1 cellular context compared by ENCODE assay signal in the genomic region with DNA sequence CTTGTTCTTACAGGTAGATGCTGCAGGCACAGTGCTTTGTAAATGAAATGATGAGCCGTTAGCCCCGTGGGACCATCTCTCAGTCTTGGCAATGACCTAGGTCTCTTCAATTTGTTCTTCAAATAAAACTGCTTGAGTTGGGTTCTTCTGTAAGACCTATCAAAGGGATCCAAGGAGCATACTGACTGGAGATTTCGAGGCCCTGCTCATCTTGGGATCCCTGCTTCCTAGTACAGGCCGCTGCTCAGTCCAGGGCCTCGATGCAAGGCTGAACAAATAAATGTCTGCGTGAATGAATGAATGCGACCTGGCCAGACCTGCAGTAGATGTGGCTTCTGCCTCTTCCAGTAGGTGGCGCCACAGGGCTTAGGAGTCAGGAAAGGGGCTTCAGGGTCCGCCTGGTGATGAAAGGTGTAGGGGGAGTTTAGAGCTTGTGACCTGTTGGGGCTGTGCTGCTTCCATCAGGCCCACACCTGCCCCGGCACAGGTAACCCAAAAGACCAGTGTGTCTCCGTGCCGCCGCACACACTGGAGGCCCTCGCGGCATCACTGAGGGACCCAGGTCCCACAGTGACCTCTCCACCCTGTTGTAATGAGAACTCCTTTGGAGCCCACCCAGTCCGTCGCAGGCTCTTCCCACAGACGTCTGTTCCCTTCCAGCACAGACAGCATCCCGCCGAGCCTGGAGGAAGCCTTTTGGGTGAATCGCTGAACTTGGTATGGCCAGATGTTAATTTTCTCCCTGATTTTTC.
TF ChIP-seq lines count a peak whose summit lies in the region.

No MANE protein-coding gene starts in this region.

TF ChIP-seq in WTC11, 78 proteins besides CTCF, POLR2A, EP300 and RAD21 (continued from another document):
- TF ChIP-seq, protein P1, sequence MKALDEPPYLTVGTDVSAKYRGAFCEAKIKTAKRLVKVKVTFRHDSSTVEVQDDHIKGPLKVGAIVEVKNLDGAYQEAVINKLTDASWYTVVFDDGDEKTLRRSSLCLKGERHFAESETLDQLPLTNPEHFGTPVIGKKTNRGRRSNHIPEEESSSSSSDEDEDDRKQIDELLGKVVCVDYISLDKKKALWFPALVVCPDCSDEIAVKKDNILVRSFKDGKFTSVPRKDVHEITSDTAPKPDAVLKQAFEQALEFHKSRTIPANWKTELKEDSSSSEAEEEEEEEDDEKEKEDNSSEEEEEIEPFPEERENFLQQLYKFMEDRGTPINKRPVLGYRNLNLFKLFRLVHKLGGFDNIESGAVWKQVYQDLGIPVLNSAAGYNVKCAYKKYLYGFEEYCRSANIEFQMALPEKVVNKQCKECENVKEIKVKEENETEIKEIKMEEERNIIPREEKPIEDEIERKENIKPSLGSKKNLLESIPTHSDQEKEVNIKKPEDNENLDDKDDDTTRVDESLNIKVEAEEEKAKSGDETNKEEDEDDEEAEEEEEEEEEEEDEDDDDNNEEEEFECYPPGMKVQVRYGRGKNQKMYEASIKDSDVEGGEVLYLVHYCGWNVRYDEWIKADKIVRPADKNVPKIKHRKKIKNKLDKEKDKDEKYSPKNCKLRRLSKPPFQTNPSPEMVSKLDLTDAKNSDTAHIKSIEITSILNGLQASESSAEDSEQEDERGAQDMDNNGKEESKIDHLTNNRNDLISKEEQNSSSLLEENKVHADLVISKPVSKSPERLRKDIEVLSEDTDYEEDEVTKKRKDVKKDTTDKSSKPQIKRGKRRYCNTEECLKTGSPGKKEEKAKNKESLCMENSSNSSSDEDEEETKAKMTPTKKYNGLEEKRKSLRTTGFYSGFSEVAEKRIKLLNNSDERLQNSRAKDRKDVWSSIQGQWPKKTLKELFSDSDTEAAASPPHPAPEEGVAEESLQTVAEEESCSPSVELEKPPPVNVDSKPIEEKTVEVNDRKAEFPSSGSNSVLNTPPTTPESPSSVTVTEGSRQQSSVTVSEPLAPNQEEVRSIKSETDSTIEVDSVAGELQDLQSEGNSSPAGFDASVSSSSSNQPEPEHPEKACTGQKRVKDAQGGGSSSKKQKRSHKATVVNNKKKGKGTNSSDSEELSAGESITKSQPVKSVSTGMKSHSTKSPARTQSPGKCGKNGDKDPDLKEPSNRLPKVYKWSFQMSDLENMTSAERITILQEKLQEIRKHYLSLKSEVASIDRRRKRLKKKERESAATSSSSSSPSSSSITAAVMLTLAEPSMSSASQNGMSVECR (CRISPR knock-in tag; IDR thresholded peaks at IDR 0.05; ENCODE audit: borderline replicate concordance): no peak
- TF ChIP-seq SMAD4 (CRISPR knock-in tag; IDR thresholded peaks at IDR 0.05): no peak
- TF ChIP-seq, protein P2, sequence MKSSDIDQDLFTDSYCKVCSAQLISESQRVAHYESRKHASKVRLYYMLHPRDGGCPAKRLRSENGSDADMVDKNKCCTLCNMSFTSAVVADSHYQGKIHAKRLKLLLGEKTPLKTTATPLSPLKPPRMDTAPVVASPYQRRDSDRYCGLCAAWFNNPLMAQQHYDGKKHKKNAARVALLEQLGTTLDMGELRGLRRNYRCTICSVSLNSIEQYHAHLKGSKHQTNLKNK (CRISPR knock-in tag; IDR thresholded peaks at IDR 0.05): no peak
- TF ChIP-seq, protein P3, sequence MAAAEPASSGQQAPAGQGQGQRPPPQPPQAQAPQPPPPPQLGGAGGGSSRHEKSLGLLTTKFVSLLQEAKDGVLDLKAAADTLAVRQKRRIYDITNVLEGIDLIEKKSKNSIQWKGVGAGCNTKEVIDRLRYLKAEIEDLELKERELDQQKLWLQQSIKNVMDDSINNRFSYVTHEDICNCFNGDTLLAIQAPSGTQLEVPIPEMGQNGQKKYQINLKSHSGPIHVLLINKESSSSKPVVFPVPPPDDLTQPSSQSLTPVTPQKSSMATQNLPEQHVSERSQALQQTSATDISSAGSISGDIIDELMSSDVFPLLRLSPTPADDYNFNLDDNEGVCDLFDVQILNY (CRISPR knock-in tag; IDR thresholded peaks at IDR 0.05): no peak
- peak; percentile 40; the same call in 1 of the 2 replicates for TF ChIP-seq ZBTB21 (CRISPR knock-in tag; IDR thresholded peaks at IDR 0.05; ENCODE audit: borderline replicate concordance)
- no peak for TF ChIP-seq NFE2L1 (CRISPR knock-in tag; IDR thresholded peaks at IDR 0.05)
- TF ChIP-seq, protein P4, sequence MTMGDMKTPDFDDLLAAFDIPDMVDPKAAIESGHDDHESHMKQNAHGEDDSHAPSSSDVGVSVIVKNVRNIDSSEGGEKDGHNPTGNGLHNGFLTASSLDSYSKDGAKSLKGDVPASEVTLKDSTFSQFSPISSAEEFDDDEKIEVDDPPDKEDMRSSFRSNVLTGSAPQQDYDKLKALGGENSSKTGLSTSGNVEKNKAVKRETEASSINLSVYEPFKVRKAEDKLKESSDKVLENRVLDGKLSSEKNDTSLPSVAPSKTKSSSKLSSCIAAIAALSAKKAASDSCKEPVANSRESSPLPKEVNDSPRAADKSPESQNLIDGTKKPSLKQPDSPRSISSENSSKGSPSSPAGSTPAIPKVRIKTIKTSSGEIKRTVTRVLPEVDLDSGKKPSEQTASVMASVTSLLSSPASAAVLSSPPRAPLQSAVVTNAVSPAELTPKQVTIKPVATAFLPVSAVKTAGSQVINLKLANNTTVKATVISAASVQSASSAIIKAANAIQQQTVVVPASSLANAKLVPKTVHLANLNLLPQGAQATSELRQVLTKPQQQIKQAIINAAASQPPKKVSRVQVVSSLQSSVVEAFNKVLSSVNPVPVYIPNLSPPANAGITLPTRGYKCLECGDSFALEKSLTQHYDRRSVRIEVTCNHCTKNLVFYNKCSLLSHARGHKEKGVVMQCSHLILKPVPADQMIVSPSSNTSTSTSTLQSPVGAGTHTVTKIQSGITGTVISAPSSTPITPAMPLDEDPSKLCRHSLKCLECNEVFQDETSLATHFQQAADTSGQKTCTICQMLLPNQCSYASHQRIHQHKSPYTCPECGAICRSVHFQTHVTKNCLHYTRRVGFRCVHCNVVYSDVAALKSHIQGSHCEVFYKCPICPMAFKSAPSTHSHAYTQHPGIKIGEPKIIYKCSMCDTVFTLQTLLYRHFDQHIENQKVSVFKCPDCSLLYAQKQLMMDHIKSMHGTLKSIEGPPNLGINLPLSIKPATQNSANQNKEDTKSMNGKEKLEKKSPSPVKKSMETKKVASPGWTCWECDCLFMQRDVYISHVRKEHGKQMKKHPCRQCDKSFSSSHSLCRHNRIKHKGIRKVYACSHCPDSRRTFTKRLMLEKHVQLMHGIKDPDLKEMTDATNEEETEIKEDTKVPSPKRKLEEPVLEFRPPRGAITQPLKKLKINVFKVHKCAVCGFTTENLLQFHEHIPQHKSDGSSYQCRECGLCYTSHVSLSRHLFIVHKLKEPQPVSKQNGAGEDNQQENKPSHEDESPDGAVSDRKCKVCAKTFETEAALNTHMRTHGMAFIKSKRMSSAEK (CRISPR knock-in tag; IDR thresholded peaks at IDR 0.05; ENCODE audit: borderline replicate concordance): no peak
- TF ChIP-seq, protein P5, sequence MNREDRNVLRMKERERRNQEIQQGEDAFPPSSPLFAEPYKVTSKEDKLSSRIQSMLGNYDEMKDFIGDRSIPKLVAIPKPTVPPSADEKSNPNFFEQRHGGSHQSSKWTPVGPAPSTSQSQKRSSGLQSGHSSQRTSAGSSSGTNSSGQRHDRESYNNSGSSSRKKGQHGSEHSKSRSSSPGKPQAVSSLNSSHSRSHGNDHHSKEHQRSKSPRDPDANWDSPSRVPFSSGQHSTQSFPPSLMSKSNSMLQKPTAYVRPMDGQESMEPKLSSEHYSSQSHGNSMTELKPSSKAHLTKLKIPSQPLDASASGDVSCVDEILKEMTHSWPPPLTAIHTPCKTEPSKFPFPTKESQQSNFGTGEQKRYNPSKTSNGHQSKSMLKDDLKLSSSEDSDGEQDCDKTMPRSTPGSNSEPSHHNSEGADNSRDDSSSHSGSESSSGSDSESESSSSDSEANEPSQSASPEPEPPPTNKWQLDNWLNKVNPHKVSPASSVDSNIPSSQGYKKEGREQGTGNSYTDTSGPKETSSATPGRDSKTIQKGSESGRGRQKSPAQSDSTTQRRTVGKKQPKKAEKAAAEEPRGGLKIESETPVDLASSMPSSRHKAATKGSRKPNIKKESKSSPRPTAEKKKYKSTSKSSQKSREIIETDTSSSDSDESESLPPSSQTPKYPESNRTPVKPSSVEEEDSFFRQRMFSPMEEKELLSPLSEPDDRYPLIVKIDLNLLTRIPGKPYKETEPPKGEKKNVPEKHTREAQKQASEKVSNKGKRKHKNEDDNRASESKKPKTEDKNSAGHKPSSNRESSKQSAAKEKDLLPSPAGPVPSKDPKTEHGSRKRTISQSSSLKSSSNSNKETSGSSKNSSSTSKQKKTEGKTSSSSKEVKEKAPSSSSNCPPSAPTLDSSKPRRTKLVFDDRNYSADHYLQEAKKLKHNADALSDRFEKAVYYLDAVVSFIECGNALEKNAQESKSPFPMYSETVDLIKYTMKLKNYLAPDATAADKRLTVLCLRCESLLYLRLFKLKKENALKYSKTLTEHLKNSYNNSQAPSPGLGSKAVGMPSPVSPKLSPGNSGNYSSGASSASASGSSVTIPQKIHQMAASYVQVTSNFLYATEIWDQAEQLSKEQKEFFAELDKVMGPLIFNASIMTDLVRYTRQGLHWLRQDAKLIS (CRISPR knock-in tag; IDR thresholded peaks at IDR 0.05; ENCODE audit: borderline replicate concordance): 0 out of 2 replicates have a peak, but pooled peaks have one; percentile 28
- no peak for TF ChIP-seq CREM (CRISPR knock-in tag; IDR thresholded peaks at IDR 0.05)
- TF ChIP-seq ZNF121 (CRISPR knock-in tag; IDR thresholded peaks at IDR 0.05): peak; percentile 75
- no peak for TF ChIP-seq SMAD3 (CRISPR knock-in tag; IDR thresholded peaks at IDR 0.05; ENCODE audit: borderline replicate concordance)
- TF ChIP-seq PRRX2 (CRISPR knock-in tag; IDR thresholded peaks at IDR 0.05): no peak
- TF ChIP-seq ATF1 (CRISPR knock-in tag; IDR thresholded peaks at IDR 0.05): no peak
- TF ChIP-seq IRF2 (CRISPR knock-in tag; IDR thresholded peaks at IDR 0.05; ENCODE audit: borderline replicate concordance, low read depth): no peak
